ENCODE assay signal across 18 cellular contexts in genomic region chr2:223641062-223641461, GRCh38. TPM values are rescaled to one million over a fixed set of nuclear protein-coding genes. Genes with fewer than 3 reads are reported as not detected.
A peak's percentile ranks its signal among the peaks of the same experiment; 100 is the strongest.
DNase-seq lines count a peak whose midpoint lies in the region; ATAC-seq and TF ChIP-seq lines count a peak whose summit lies in the region.
"Had no signal": no experiment of that assay in that cellular context is flagged by ENCODE, and none has a peak within 500 bp of the region (broad histone marks: within the 10 kb centered on the region; RNA-seq: fewer than 3 reads in every experiment).

No MANE protein-coding gene starts in this region.

- peaks cover 3% of the 10 kb centered on the region for H3K4me1 ChIP-seq in IMR-90 (ENCODE audit: control insufficient read depth, insufficient read depth, low read length)
- H3K4me1 ChIP-seq in mesenchymal stem cell (ENCODE audit: control insufficient read depth, insufficient read depth, low read depth, low read length): peaks cover 5% of the 10 kb centered on the region
- H3K4me1 ChIP-seq in stomach: peaks cover 0 to 7% (median 0%) of the 10 kb centered on the region in 4 donors
- H3K4me1 ChIP-seq: heart left ventricle, Peyer's patch had no signal

- H3K79me1 ChIP-seq in IMR-90 (ENCODE audit: low read depth in 1 of 2, low read length in 2 of 2) (no peaks in the 10 kb centered on the region), mesenchymal stem cell (replicated peaks; ENCODE audit: low read length, poor library complexity, severe bottlenecking) (no peaks in the 10 kb centered on the region)

- H2AK9ac ChIP-seq in IMR-90 (replicated peaks; ENCODE audit: low read depth, low read length, poor library complexity): no peak overlapping the region

- H2BK5ac ChIP-seq in IMR-90 (ENCODE audit: low read depth, low read length, poor library complexity, severe bottlenecking): no peak overlapping the region
- H2BK5ac ChIP-seq in mesenchymal stem cell (ENCODE audit: low read depth, low read length, poor library complexity, severe bottlenecking): no peak overlapping the region

- H3K4me2 ChIP-seq in IMR-90 (ENCODE audit: low read depth, low read length) (no peak overlapping the region), mesenchymal stem cell (ENCODE audit: low read length, poor library complexity, severe bottlenecking) (no peak overlapping the region)

- H2AFZ ChIP-seq in IMR-90 (replicated peaks; ENCODE audit: low read length, poor library complexity) (peak overlapping the region; percentile 9), mesenchymal stem cell (ENCODE audit: low read depth, low read length) (no peak overlapping the region)

- POLR2A ChIA-PET in IMR-90 (lab: Charles Lee; ENCODE audit: unreplicated experiment) (no interaction called here), WTC11 (lab: Charles Lee) (interaction anchor here (1.0 kb wide), 1 partner anchor 13 kb away, joined by 3 read pairs; no protein-coding TSS in a partner anchor)

- no peaks in the 10 kb centered on the region for H4K20me1 ChIP-seq in IMR-90 (ENCODE audit: insufficient read depth, low read length)

- H3K27ac ChIP-seq in IMR-90 (ENCODE audit: insufficient read depth, low read length): no peak overlapping the region
- H3K27ac ChIP-seq in mesenchymal stem cell (ENCODE audit: low read length, poor library complexity, severe bottlenecking): no peak overlapping the region
- H3K27ac ChIP-seq in stomach: no peak overlapping the region
- H3K27ac ChIP-seq: Peyer's patch had no signal

- BruUV-seq in IMR-90 (replicated peaks; lab: Mats Ljungman, UMichigan): no TSS peak

- TF ChIP-seq RAD21 in IMR-90 (IDR thresholded peaks at IDR 0.05; ENCODE audit: low read length): no peak

- H3K36me3 Mint-ChIP-seq in WTC11: peaks cover 14% of the 10 kb centered on the region

- H2AK5ac ChIP-seq in IMR-90 (ENCODE audit: low read depth, low read length) (no peak overlapping the region), mesenchymal stem cell (ENCODE audit: low read length, severe bottlenecking) (no peak overlapping the region)

- H3K9me3 ChIP-seq in IMR-90 (ENCODE audit: control insufficient read depth, insufficient read depth, low read length) (no peaks in the 10 kb centered on the region), mesenchymal stem cell (ENCODE audit: control insufficient read depth, low read length) (peaks cover 6% of the 10 kb centered on the region), stomach (no peaks in the 10 kb centered on the region)
- H3K9me3 ChIP-seq: Peyer's patch had no signal

- in situ Hi-C loops in IMR-90 (cut with MboI; ENCODE audit: low sequenced_read_pairs): no loop called here

- H3K9ac ChIP-seq in IMR-90 (ENCODE audit: low read depth, low read length) (no peak overlapping the region), mesenchymal stem cell (ENCODE audit: low read length) (no peak overlapping the region)

- TF ChIP-seq EP300 in stomach (IDR thresholded peaks at IDR 0.05): no peak

- H3K56ac ChIP-seq in IMR-90 (ENCODE audit: extremely low read depth, insufficient read depth, low read length): no peak overlapping the region

- H2BK15ac ChIP-seq in IMR-90 (ENCODE audit: low read depth, low read length) (no peak overlapping the region), mesenchymal stem cell (ENCODE audit: low read depth, poor library complexity, severe bottlenecking) (no peak overlapping the region)

- no peak overlapping the region for H4K8ac ChIP-seq in IMR-90 (ENCODE audit: low read depth in 2 of 2, low read length in 2 of 2)
- no peak overlapping the region for H4K8ac ChIP-seq in mesenchymal stem cell (ENCODE audit: low read length)

- TF ChIP-seq CTCF in AG10803 (conservative IDR thresholded peaks at IDR 0.05; ENCODE audit: low read length) (no peak), IMR-90 (conservative IDR thresholded peaks at IDR 0.05; ENCODE audit: low read depth, low read length) (no peak), WTC11 (IDR thresholded peaks at IDR 0.05) (no peak), stomach (IDR thresholded peaks at IDR 0.05) (no peak)

- WGBS in IMR-90 (ENCODE audit: extremely low coverage in 2 of 2, insufficient read length in 1 of 2), 2 experiments: no CpG with 5 or more reads among the region's 5 CpGs
- WGBS in mesenchymal stem cell: 7% methylated on average over 5 of the region's 5 CpGs
- WGBS in stomach, 5 donors: 20 to 45% (median 42%) methylated on average over 5 of the region's 5 CpGs

- H3K18ac ChIP-seq in IMR-90 (ENCODE audit: low read depth, low read length): no peak overlapping the region
- H3K18ac ChIP-seq in mesenchymal stem cell (ENCODE audit: low read depth in 1 of 2, low read length in 2 of 2): peak overlapping the region in 1 of 2 experiments; percentile 21

- 0 out of 2 replicates have a peak, but pooled peaks cover 3% of the 10 kb centered on the region for H3K27me3 Mint-ChIP-seq in WTC11 (ENCODE audit: low read depth)
- H3K27me3 Mint-ChIP-seq: activated B cell treated with CpG ODN at 0.5 μM for 24 hours had no signal

- no peak overlapping the region for H3K4me3 Mint-ChIP-seq in WTC11
- H3K4me3 Mint-ChIP-seq: activated B cell treated with CpG ODN at 0.5 μM for 24 hours had no signal

- no peak overlapping the region for H3K4me3 ChIP-seq in AG10803 (ENCODE audit: low read length)
- no peak overlapping the region for H3K4me3 ChIP-seq in IMR-90 (ENCODE audit: insufficient read depth, low read depth, low read length)
- H3K4me3 ChIP-seq in mesenchymal stem cell (ENCODE audit: insufficient read depth in 1 of 2, low read depth in 1 of 2, low read length in 2 of 2): no peak overlapping the region
- H3K4me3 ChIP-seq in stomach: no peak overlapping the region
- H3K4me3 ChIP-seq: heart left ventricle, Peyer's patch had no signal

- ATAC-seq in IMR-90 (ENCODE audit: low read depth): no peak
- ATAC-seq in WTC11: no peak
- no peak for ATAC-seq in GM18520 (IDR thresholded peaks at IDR 0.05; ENCODE audit: unreplicated experiment)
- ATAC-seq: heart left ventricle had no signal

- CTCF ChIA-PET in IMR-90 (lab: Yijun Ruan, JAX) (no interaction called here), WTC11 (lab: Charles Lee) (no interaction called here)

- H3K14ac ChIP-seq in IMR-90 (replicated peaks; ENCODE audit: low read depth, low read length): no peak overlapping the region
- H3K14ac ChIP-seq in mesenchymal stem cell (ENCODE audit: low read length in 2 of 2): no peak overlapping the region

- H3K27me3 ChIP-seq in IMR-90 (ENCODE audit: control insufficient read depth, insufficient read depth, low read length) (no peaks in the 10 kb centered on the region), mesenchymal stem cell (ENCODE audit: control insufficient read depth in 1 of 2, insufficient read depth in 1 of 2, low read length in 2 of 2) (no peaks in the 10 kb centered on the region), stomach (no peaks in the 10 kb centered on the region)
- H3K27me3 ChIP-seq: heart left ventricle, Peyer's patch had no signal

- H3K9me3 Mint-ChIP-seq in WTC11: peaks cover 30% of the 10 kb centered on the region

- intact Hi-C loops in IMR-90 (cut with micrococcal nuclease): no loop called here
- intact Hi-C loops in stomach (cut with DNase I; ENCODE audit: low total_unique reads): no loop called here

- dilution Hi-C loops in IMR-90 (cut with HindIII; ENCODE audit: low sequenced_read_pairs, unreplicated experiment): no loop called here

- no peak overlapping the region for H3K27ac Mint-ChIP-seq in WTC11
- H3K27ac Mint-ChIP-seq: activated B cell treated with CpG ODN at 0.5 μM for 24 hours had no signal

- no peak overlapping the region for H3K4ac ChIP-seq in IMR-90 (ENCODE audit: low read depth, low read length)
- no peak overlapping the region for H3K4ac ChIP-seq in mesenchymal stem cell (ENCODE audit: low read depth in 1 of 2, low read length in 2 of 2)

- H4K5ac ChIP-seq in IMR-90 (ENCODE audit: low read depth, low read length): no peak overlapping the region

- H3K23ac ChIP-seq in IMR-90 (ENCODE audit: low read depth, low read length): no peak overlapping the region
- no peak overlapping the region for H3K23ac ChIP-seq in mesenchymal stem cell (ENCODE audit: low read length in 2 of 2)

- H2BK20ac ChIP-seq in IMR-90 (ENCODE audit: low read depth, low read length): no peak overlapping the region

- peak; percentile 13 for DNase-seq in AG10803 (ENCODE audit: low read depth)
- peak; percentile 18 for DNase-seq in IMR-90
- DNase-seq in WTC11 (ENCODE audit: low spot score): no peak
- peak; percentile 92 for DNase-seq in mesenchymal stem cell
- DNase-seq in GOT3 (lab: John Stamatoyannopoulos, UW): no peak
- DNase-seq in stomach: no peak
- no peak for DNase-seq in NCI-H2227 treated with DMSO at 0.1 percent for 48 hours (lab: John Stamatoyannopoulos, UW)
- DNase-seq: activated B cell treated with CpG ODN at 0.5 μM for 24 hours; AML-193; aorta; erythroblast; heart left ventricle; kidney glomerular epithelial cell; NCI-H1694; Peyer's patch; stimulated activated naive CD4-positive, alpha-beta T cell treated with Interleukin-2 at 50 U/mL for 16 hours had no signal

- H4K91ac ChIP-seq in IMR-90 (ENCODE audit: insufficient read depth, low read depth, low read length) (no peak overlapping the region), mesenchymal stem cell (ENCODE audit: low read length) (no peak overlapping the region)

- H3K36me3 ChIP-seq in IMR-90 (ENCODE audit: control insufficient read depth, insufficient read depth, low read length) (no peaks in the 10 kb centered on the region), mesenchymal stem cell (ENCODE audit: control insufficient read depth in 1 of 2, insufficient read depth in 2 of 2, low read depth in 1 of 2, low read length in 2 of 2) (no peaks in the 10 kb centered on the region), stomach (no peaks in the 10 kb centered on the region)
- H3K36me3 ChIP-seq: heart left ventricle, Peyer's patch had no signal

- H3K4me1 Mint-ChIP-seq in WTC11: peaks cover 32% of the 10 kb centered on the region
- H3K4me1 Mint-ChIP-seq: activated B cell treated with CpG ODN at 0.5 μM for 24 hours had no signal

- H2BK120ac ChIP-seq in IMR-90 (ENCODE audit: low read depth, low read length) (no peak overlapping the region), mesenchymal stem cell (ENCODE audit: low read depth, low read length) (no peak overlapping the region)

- no peak for TF ChIP-seq POLR2A in IMR-90 (IDR thresholded peaks at IDR 0.05; ENCODE audit: low read depth, low read length)
- TF ChIP-seq POLR2A in stomach (IDR thresholded peaks at IDR 0.05): no peak

- H3K9me1 ChIP-seq in IMR-90 (ENCODE audit: insufficient read depth, low read length): 0 out of 2 replicates have a peak, but pooled peaks cover 3% of the 10 kb centered on the region

- no peak overlapping the region for H2BK12ac ChIP-seq in mesenchymal stem cell (ENCODE audit: low read length in 2 of 2)

TF ChIP-seq in WTC11, 78 proteins besides CTCF, POLR2A, EP300 and RAD21 (continues in another document):
- TF ChIP-seq NFYB (CRISPR knock-in tag; conservative IDR thresholded peaks at IDR 0.05; ENCODE audit: low read depth): peak; percentile 62

RNA-seq across cellular contexts. Expression of gene SCG2, which starts 38.9 kb away (rescaled TPM):
- total RNA-seq in IMR-90 (2012; rRNA removed) (0.36 and 0.56 TPM in 2 replicates), WTC11 (2021) (0.07 to 0.23 TPM (median 0.11 TPM) in 3 replicates), stomach (10 to 100 TPM in 2 of 5 donors, 1 to 10 TPM in 2, under 1 TPM in 1; 0.58 to 11.7 (median 7.1) TPM)
- polyA plus RNA-seq in IMR-90 (2012; rRNA removed) (0.26 and 0.46 TPM in 2 replicates), stomach (1 to 10 TPM; 1.1 to 4.2 (median 1.2) TPM)
- polyA plus RNA-seq in IMR-90 (2012; cell fraction: cytosol; rRNA removed): 0.13 and 0.14 TPM in 2 replicates
- 0.08 and 1.2 TPM in 2 replicates for polyA plus RNA-seq in IMR-90 (2012; cell fraction: nucleus; rRNA removed; ENCODE audit: low replicate concordance)
- 104 TPM for polyA plus RNA-seq in mesenchymal stem cell (2013, experiment 1 of 2)
- polyA plus RNA-seq in mesenchymal stem cell (2013, experiment 2 of 2): 104 TPM
- total RNA-seq: T-helper 1 cell treated with Interleukin-12 subunit alpha and Interleukin-12 subunit beta and Interleukin-4 antibody, amounts not matched to agents 30 ng/mL and 1 ng/mL, for 36 hours had no signal

Comparison
In these comparisons a context has a peak if more than half of its experiments do, and no peak if none do; other contexts are left out.
1. DNase-seq: peak in AG10803 (single experiment), IMR-90 (single experiment) and mesenchymal stem cell (single experiment); none in WTC11 (single experiment), GOT3 (single experiment), stomach (single experiment) and NCI-H2227 treated with DMSO at 0.1 percent for 48 hours (single experiment).